8 cellular contexts compared by ENCODE assay signal in genomic region chr19:20565321-20566018, GRCh38. TPM values are rescaled to one million over a fixed set of nuclear protein-coding genes. Genes with fewer than 3 reads are reported as not detected.
A peak's percentile ranks its signal among the peaks of the same experiment; 100 is the strongest.
DNase-seq lines count a peak whose midpoint lies in the region; ATAC-seq, FAIRE-seq and TF ChIP-seq lines count a peak whose summit lies in the region.

ZNF737 (minus strand) TSS chr19:20565781; CDS start chr19:20565640, 141 bp downstream.

- H3K27me3 Mint-ChIP-seq in activated CD4-positive, alpha-beta T cell treated with anti-CD3 and anti-CD28 coated beads, Interleukin-2, amount 10 ng/mL, durations not matched to agents 7 days and 5 days = no peaks in the 10 kb centered on the region

- peak within 1 kb of the TSS; percentile 100 for H3K27ac Mint-ChIP-seq in activated CD4-positive, alpha-beta T cell treated with anti-CD3 and anti-CD28 coated beads, Interleukin-2, amount 10 ng/mL, durations not matched to agents 7 days and 5 days

- peak; percentile 45 for DNase-seq in GM18507 (ENCODE audit: extremely low spot score, insufficient read length, low read depth)
- peak; percentile 89 for DNase-seq in NCI-H2107 treated with DMSO at 0.1 percent for 48 hours (lab: John Stamatoyannopoulos, UW; ENCODE audit: unreplicated experiment)
- peak; percentile 96 for DNase-seq in activated CD4-positive, alpha-beta T cell treated with anti-CD3 and anti-CD28 coated beads, Interleukin-2, amount 10 ng/mL, durations not matched to agents 7 days and 5 days
- DNase-seq in coronary artery (ENCODE audit: low spot score) = peak; percentile 95
- peak; percentile 99 for DNase-seq in left kidney (ENCODE audit: low read depth, low spot score)
- DNase-seq in stimulated activated CD4-positive, alpha-beta T cell treated with anti-CD3 and anti-CD28 coated beads, Interleukin-1b, Interleukin-23, amount 100 ng/mL, for 4 hours (ENCODE audit: low read depth in 2 of 2) = peak; percentile 81 to 87

- peak; percentile 82 for FAIRE-seq in GM18507 (lab: Jason Lieb, UNC)

- CTCF ChIA-PET in activated CD4-positive, alpha-beta T cell treated with anti-CD3 and anti-CD28 coated beads, Interleukin-2, amount 10 ng/mL, durations not matched to agents 7 days and 5 days (lab: Charles Lee) = interaction anchor here (0.5 to 1.7 kb wide), 3 partner anchors 17 to 1274 kb away, joined by 3 to 4 read pairs (median 3); no protein-coding TSS in a partner anchor

- H3K4me1 Mint-ChIP-seq in activated CD4-positive, alpha-beta T cell treated with anti-CD3 and anti-CD28 coated beads, Interleukin-2, amount 10 ng/mL, durations not matched to agents 7 days and 5 days = peaks cover 15% of the 10 kb centered on the region

- ATAC-seq in HG02981 (IDR thresholded peaks at IDR 0.05; ENCODE audit: unreplicated experiment) = peak; percentile 93

- H3K4me3 Mint-ChIP-seq in activated CD4-positive, alpha-beta T cell treated with anti-CD3 and anti-CD28 coated beads, Interleukin-2, amount 10 ng/mL, durations not matched to agents 7 days and 5 days = peak within 1 kb of the TSS; percentile 100

- H3K9me3 Mint-ChIP-seq in activated CD4-positive, alpha-beta T cell treated with anti-CD3 and anti-CD28 coated beads, Interleukin-2, amount 10 ng/mL, durations not matched to agents 7 days and 5 days = peaks cover 52% of the 10 kb centered on the region

- H3K27ac ChIP-seq in 22Rv1 = peak within 1 kb of the TSS; percentile 93
- H3K27ac ChIP-seq in coronary artery = peak within 1 kb of the TSS; percentile 71 to 91

- POLR2A ChIA-PET in activated CD4-positive, alpha-beta T cell treated with anti-CD3 and anti-CD28 coated beads, Interleukin-2, amount 10 ng/mL, durations not matched to agents 7 days and 5 days (lab: Charles Lee) = interaction anchor here (0.6 to 1.3 kb wide), 6 partner anchors 211 to 664 kb away, joined by 3 to 11 read pairs (median 4); partner anchors contain the start of genes ZNF486, ZNF66, ZNF85 and ZNF93

- H3K4me3 ChIP-seq in coronary artery = peak within 1 kb of the TSS; percentile 83

- H3K36me3 Mint-ChIP-seq in activated CD4-positive, alpha-beta T cell treated with anti-CD3 and anti-CD28 coated beads, Interleukin-2, amount 10 ng/mL, durations not matched to agents 7 days and 5 days (ENCODE audit: low read depth) = peaks cover 43% of the 10 kb centered on the region

- TF ChIP-seq CTCF in 22Rv1 (IDR thresholded peaks at IDR 0.05) (peak; percentile 38), coronary artery (IDR thresholded peaks at IDR 0.05) (no peak)

RNA-seq across cellular contexts. Expression of gene ZNF737, which starts in this region (rescaled TPM):
- total RNA-seq in activated CD4-positive, alpha-beta T cell treated with anti-CD3 and anti-CD28 coated beads, Interleukin-2, amount 10 ng/mL, durations not matched to agents 7 days and 5 days = 10 to 100 TPM; 18.9 to 22.5 TPM

Comparison
In these comparisons a context has a peak if more than half of its experiments do, and no peak if none do; other contexts are left out.
1. Peak in every context shown above with its lines: DNase-seq, ATAC-seq, H3K4me3 ChIP-seq and H3K27ac ChIP-seq.
2. DNase-seq: peak in every context shown above with its lines; median percentile 99 in left kidney; 96 in activated CD4-positive, alpha-beta T cell treated with anti-CD3 and anti-CD28 coated beads, Interleukin-2, amount 10 ng/mL, durations not matched to agents 7 days and 5 days; 95 in coronary artery; 89 in NCI-H2107 treated with DMSO at 0.1 percent for 48 hours; 84 in stimulated activated CD4-positive, alpha-beta T cell treated with anti-CD3 and anti-CD28 coated beads, Interleukin-1b, Interleukin-23, amount 100 ng/mL, for 4 hours; 45 in GM18507.